ENCODE assay signal across 7 cellular contexts in genomic region chr19:48896191-48896720, GRCh38. TPM values are rescaled to one million over a fixed set of nuclear protein-coding genes. Genes with fewer than 3 reads are reported as not detected.
DNase-seq lines count a peak whose midpoint lies in the region; ATAC-seq lines count a peak whose summit lies in the region.
"Had no signal": no experiment of that assay in that cellular context is flagged by ENCODE, and none has a peak within 500 bp of the region (broad histone marks: within the 10 kb centered on the region; RNA-seq: fewer than 3 reads in every experiment).

No MANE protein-coding gene starts in this region.

- peak overlapping the region; percentile 21 to 71 for H3K4me3 ChIP-seq in stomach smooth muscle (ENCODE audit: low read length in 2 of 2)

- intact Hi-C loops in left cardiac atrium (cut with DNase I), result no loop called here
- intact Hi-C loops in activated T-helper 1 cell treated with anti-CD3 and anti-CD28 coated beads, Interleukin-12 subunit alpha, Interleukin-12 subunit beta, Interleukin-2, Interleukin-4 antibody, amounts not matched to agents 30 ng/mL and 10 ng/mL and 1 ng/mL, durations not matched to agents 14 hours and 24 hours and 36 hours (cut with micrococcal nuclease), result no loop called here

- no peaks in the 10 kb centered on the region for H3K9me3 ChIP-seq in stomach smooth muscle (ENCODE audit: control insufficient read depth in 2 of 2, low read length in 2 of 2)

- H3K27ac Mint-ChIP-seq in activated T-helper 1 cell treated with anti-CD3 and anti-CD28 coated beads, Interleukin-12 subunit alpha, Interleukin-12 subunit beta, Interleukin-2, Interleukin-4 antibody, amounts not matched to agents 30 ng/mL and 10 ng/mL and 1 ng/mL, durations not matched to agents 14 hours and 24 hours and 36 hours, result no peak overlapping the region

- peaks cover 22% of the 10 kb centered on the region for H3K27me3 Mint-ChIP-seq in activated T-helper 1 cell treated with anti-CD3 and anti-CD28 coated beads, Interleukin-12 subunit alpha, Interleukin-12 subunit beta, Interleukin-2, Interleukin-4 antibody, amounts not matched to agents 30 ng/mL and 10 ng/mL and 1 ng/mL, durations not matched to agents 14 hours and 24 hours and 36 hours (ENCODE audit: insufficient read depth)

- H3K27ac ChIP-seq in stomach smooth muscle (ENCODE audit: low read length), result peak overlapping the region; percentile 83
- H3K27ac ChIP-seq: C4-2B had no signal

- H3K36me3 Mint-ChIP-seq in activated T-helper 1 cell treated with anti-CD3 and anti-CD28 coated beads, Interleukin-12 subunit alpha, Interleukin-12 subunit beta, Interleukin-2, Interleukin-4 antibody, amounts not matched to agents 30 ng/mL and 10 ng/mL and 1 ng/mL, durations not matched to agents 14 hours and 24 hours and 36 hours (ENCODE audit: low read depth), result peaks cover 6% of the 10 kb centered on the region

- H3K9me3 Mint-ChIP-seq in activated T-helper 1 cell treated with anti-CD3 and anti-CD28 coated beads, Interleukin-12 subunit alpha, Interleukin-12 subunit beta, Interleukin-2, Interleukin-4 antibody, amounts not matched to agents 30 ng/mL and 10 ng/mL and 1 ng/mL, durations not matched to agents 14 hours and 24 hours and 36 hours, result no peaks in the 10 kb centered on the region

- peaks cover 19% of the 10 kb centered on the region for H3K4me1 Mint-ChIP-seq in activated T-helper 1 cell treated with anti-CD3 and anti-CD28 coated beads, Interleukin-12 subunit alpha, Interleukin-12 subunit beta, Interleukin-2, Interleukin-4 antibody, amounts not matched to agents 30 ng/mL and 10 ng/mL and 1 ng/mL, durations not matched to agents 14 hours and 24 hours and 36 hours (ENCODE audit: low read depth)

- no peaks in the 10 kb centered on the region for H3K27me3 ChIP-seq in stomach smooth muscle (ENCODE audit: control insufficient read depth in 1 of 2, insufficient read depth in 2 of 2, low read length in 2 of 2)

- no peaks in the 10 kb centered on the region for H3K36me3 ChIP-seq in stomach smooth muscle (ENCODE audit: control insufficient read depth in 2 of 2, insufficient read depth in 2 of 2, low read length in 2 of 2)

- ATAC-seq in activated CD4-positive, CD25-positive, alpha-beta regulatory T cell treated with anti-CD3 and anti-CD28 coated beads, Interleukin-2, amount 50 U/mL, for 24 hours, result no peak
- ATAC-seq in left cardiac atrium, result peak; percentile 34 to 62

- no peak overlapping the region for H3K4me3 Mint-ChIP-seq in activated T-helper 1 cell treated with anti-CD3 and anti-CD28 coated beads, Interleukin-12 subunit alpha, Interleukin-12 subunit beta, Interleukin-2, Interleukin-4 antibody, amounts not matched to agents 30 ng/mL and 10 ng/mL and 1 ng/mL, durations not matched to agents 14 hours and 24 hours and 36 hours

- peaks cover 15% of the 10 kb centered on the region for H3K4me1 ChIP-seq in stomach smooth muscle (ENCODE audit: control insufficient read depth, insufficient read depth, low read length)

- peak overlapping the region; percentile 55 to 75 for H3K9ac ChIP-seq in stomach smooth muscle (ENCODE audit: low read length in 2 of 2)

- peak; percentile 49 for DNase-seq in activated CD4-positive, CD25-positive, alpha-beta regulatory T cell treated with anti-CD3 and anti-CD28 coated beads, Interleukin-2, amount 50 U/mL, for 72 hours
- DNase-seq in left cardiac atrium (peak; percentile 78), foreskin melanocyte (no peak)
- no peak for DNase-seq in activated T-helper 1 cell treated with anti-CD3 and anti-CD28 coated beads, Interleukin-12 subunit alpha, Interleukin-12 subunit beta, Interleukin-2, Interleukin-4 antibody, amounts not matched to agents 30 ng/mL and 10 ng/mL and 1 ng/mL, durations not matched to agents 14 hours and 24 hours and 36 hours (ENCODE audit: low spot score)

RNA-seq across cellular contexts. Expression of gene TULP2, which starts 2.3 kb away (rescaled TPM):
- total RNA-seq in left cardiac atrium, result under 1 TPM in 1 of 2 donors, not detected in 1; 0.50 TPM
- total RNA-seq in activated T-helper 1 cell treated with anti-CD3 and anti-CD28 coated beads, Interleukin-12 subunit alpha, Interleukin-12 subunit beta, Interleukin-2, Interleukin-4 antibody, amounts not matched to agents 30 ng/mL and 10 ng/mL and 1 ng/mL, durations not matched to agents 14 hours and 24 hours and 36 hours, result not detected in 2 replicates

RNA-seq across cellular contexts. Expression of gene NUCB1, which starts 3.9 kb away (rescaled TPM):
- total RNA-seq in left cardiac atrium, result 100 to 1,000 TPM; 279 to 342 TPM
- total RNA-seq in activated T-helper 1 cell treated with anti-CD3 and anti-CD28 coated beads, Interleukin-12 subunit alpha, Interleukin-12 subunit beta, Interleukin-2, Interleukin-4 antibody, amounts not matched to agents 30 ng/mL and 10 ng/mL and 1 ng/mL, durations not matched to agents 14 hours and 24 hours and 36 hours, result 117 and 122 TPM in 2 replicates

RNA-seq across cellular contexts. Expression of gene PPP1R15A, which starts 24.0 kb away (rescaled TPM):
- 10 to 100 TPM; 67.2 to 78.6 TPM for total RNA-seq in left cardiac atrium
- total RNA-seq in activated T-helper 1 cell treated with anti-CD3 and anti-CD28 coated beads, Interleukin-12 subunit alpha, Interleukin-12 subunit beta, Interleukin-2, Interleukin-4 antibody, amounts not matched to agents 30 ng/mL and 10 ng/mL and 1 ng/mL, durations not matched to agents 14 hours and 24 hours and 36 hours, result 53.1 and 53.7 TPM in 2 replicates

RNA-seq across cellular contexts. Expression of gene PLEKHA4, which starts 27.8 kb away (rescaled TPM):
- 10 to 100 TPM; 29.6 to 67.1 TPM for total RNA-seq in left cardiac atrium
- 1.4 and 1.9 TPM in 2 replicates for total RNA-seq in activated T-helper 1 cell treated with anti-CD3 and anti-CD28 coated beads, Interleukin-12 subunit alpha, Interleukin-12 subunit beta, Interleukin-2, Interleukin-4 antibody, amounts not matched to agents 30 ng/mL and 10 ng/mL and 1 ng/mL, durations not matched to agents 14 hours and 24 hours and 36 hours

RNA-seq across cellular contexts. Expression of gene DHDH, which starts 37.2 kb away (rescaled TPM):
- not detected for total RNA-seq in left cardiac atrium
- not detected in 2 replicates for total RNA-seq in activated T-helper 1 cell treated with anti-CD3 and anti-CD28 coated beads, Interleukin-12 subunit alpha, Interleukin-12 subunit beta, Interleukin-2, Interleukin-4 antibody, amounts not matched to agents 30 ng/mL and 10 ng/mL and 1 ng/mL, durations not matched to agents 14 hours and 24 hours and 36 hours

Comparison
In these comparisons a context has a peak if more than half of its experiments do, and no peak if none do; other contexts are left out.
1. DNase-seq: peak in activated CD4-positive, CD25-positive, alpha-beta regulatory T cell treated with anti-CD3 and anti-CD28 coated beads, Interleukin-2, amount 50 U/mL, for 72 hours (single experiment) and left cardiac atrium (single experiment); none in foreskin melanocyte (single experiment) and activated T-helper 1 cell treated with anti-CD3 and anti-CD28 coated beads, Interleukin-12 subunit alpha, Interleukin-12 subunit beta, Interleukin-2, Interleukin-4 antibody, amounts not matched to agents 30 ng/mL and 10 ng/mL and 1 ng/mL, durations not matched to agents 14 hours and 24 hours and 36 hours (single experiment).
2. ATAC-seq: peak in left cardiac atrium (2 of 2); none in activated CD4-positive, CD25-positive, alpha-beta regulatory T cell treated with anti-CD3 and anti-CD28 coated beads, Interleukin-2, amount 50 U/mL, for 24 hours (0 of 2).